Comparison of ENCODE assay signal across 1 cellular context in genomic region chr1:51303315-51303714, GRCh38.
TF ChIP-seq lines count a peak whose summit lies in the region.

No MANE protein-coding gene starts in this region.

TF ChIP-seq in GM23338, 12 proteins besides CTCF, POLR2A, EP300 and RAD21:
- TF ChIP-seq ZNF462 (CRISPR knock-in tag; IDR thresholded peaks at IDR 0.05), result no peak
- TF ChIP-seq STAT1 (IDR thresholded peaks at IDR 0.05; ENCODE audit: unreplicated experiment), result no peak
- no peak for TF ChIP-seq ZNF114 (CRISPR knock-in tag; IDR thresholded peaks at IDR 0.05)
- no peak for TF ChIP-seq ZNF331 (CRISPR knock-in tag; IDR thresholded peaks at IDR 0.05; ENCODE audit: low read depth)
- TF ChIP-seq JUNB (IDR thresholded peaks at IDR 0.05; ENCODE audit: unreplicated experiment), result no peak
- no peak for TF ChIP-seq POLR2AphosphoS5 (IDR thresholded peaks at IDR 0.05; ENCODE audit: low read depth)
- TF ChIP-seq NANOG (IDR thresholded peaks at IDR 0.05; ENCODE audit: borderline replicate concordance), result no peak
- no peak for TF ChIP-seq CREB1 (CRISPR knock-in tag; IDR thresholded peaks at IDR 0.05; ENCODE audit: low read depth)
- TF ChIP-seq EZH2 (IDR thresholded peaks at IDR 0.05; ENCODE audit: low read depth, unreplicated experiment), result no peak
- TF ChIP-seq ETS1 (IDR thresholded peaks at IDR 0.05), result no peak
- no peak for TF ChIP-seq EZH2phosphoT487 (IDR thresholded peaks at IDR 0.05; ENCODE audit: unreplicated experiment)
- no peak for TF ChIP-seq REST (IDR thresholded peaks at IDR 0.05; ENCODE audit: unreplicated experiment)
